ENCODE assay signal across 8 cellular contexts in genomic region chr2:164840458-164840929, GRCh38. TPM values are rescaled to one million over a fixed set of nuclear protein-coding genes. Genes with fewer than 3 reads are reported as not detected.
DNase-seq lines count a peak whose midpoint lies in the region; ATAC-seq and TF ChIP-seq lines count a peak whose summit lies in the region.

No MANE protein-coding gene starts in this region.

- H3K36me3 ChIP-seq in neural progenitor cell, result no peaks in the 10 kb centered on the region

- no peaks in the 10 kb centered on the region for H4K20me1 ChIP-seq in neural progenitor cell (ENCODE audit: low read depth)

- no peaks in the 10 kb centered on the region for H3K9me3 Mint-ChIP-seq in neural progenitor cell

- peaks cover 10% of the 10 kb centered on the region for H3F3A ChIP-seq in neural progenitor cell (ENCODE audit: low read depth)

- H3K79me2 ChIP-seq in neural progenitor cell (ENCODE audit: low read depth), result no peaks in the 10 kb centered on the region

- H3K4me1 ChIP-seq in foreskin keratinocyte, result peaks cover 25% of the 10 kb centered on the region
- H3K4me1 ChIP-seq in neural progenitor cell, result peaks cover 6% of the 10 kb centered on the region

- peak overlapping the region; percentile 98 for H2AFZ ChIP-seq in neural progenitor cell (replicated peaks)

- peak overlapping the region; percentile 99 for H3K4me2 ChIP-seq in neural progenitor cell

- H3K27ac Mint-ChIP-seq in neural progenitor cell, result peak overlapping the region; percentile 42

- H3K27me3 Mint-ChIP-seq in neural progenitor cell (ENCODE audit: insufficient read depth, low read depth), result peaks cover 9% of the 10 kb centered on the region

- peak overlapping the region; percentile 90 for H3K4me3 Mint-ChIP-seq in neural progenitor cell

- DNase-seq in AG10803 (ENCODE audit: low read depth) (no peak), HUDEP-2 (lab: John Stamatoyannopoulos, UW; ENCODE audit: unreplicated experiment in 76 of 76) (peak in 70 of 76 experiments; percentile 8 to 79 (median 53)), UCSD-AML1 (lab: John Stamatoyannopoulos, UW; ENCODE audit: unreplicated experiment) (peak; percentile 43), foreskin keratinocyte (peak in 1 of 2 donors; percentile 52), neural progenitor cell (ENCODE audit: low spot score) (peak; percentile 24), SIG-M5 (lab: John Stamatoyannopoulos, UW) (no peak), cerebellar cortex (ENCODE audit: low spot score) (no peak)

- TF ChIP-seq CTCF in AG10803 (conservative IDR thresholded peaks at IDR 0.05; ENCODE audit: low read length) (no peak), foreskin keratinocyte (conservative IDR thresholded peaks at IDR 0.05) (no peak), neural progenitor cell (IDR thresholded peaks at IDR 0.05) (no peak)

- ATAC-seq in foreskin keratinocyte, result peak; percentile 20
- no peak for ATAC-seq in GM18519 (IDR thresholded peaks at IDR 0.05; ENCODE audit: low FRiP score, unreplicated experiment)

- H3K4me3 ChIP-seq in AG10803 (ENCODE audit: low read length) (peak overlapping the region; percentile 78), neural progenitor cell (peak overlapping the region; percentile 91)

- no peaks in the 10 kb centered on the region for H3K9me3 ChIP-seq in neural progenitor cell (ENCODE audit: low read depth)

- no peaks in the 10 kb centered on the region for H3K36me3 Mint-ChIP-seq in neural progenitor cell

- H3K27me3 ChIP-seq in foreskin keratinocyte (no peaks in the 10 kb centered on the region), neural progenitor cell (peaks cover 40% of the 10 kb centered on the region)

- H3K27ac ChIP-seq in foreskin keratinocyte, result peak overlapping the region; percentile 76
- no peak overlapping the region for H3K27ac ChIP-seq in neural progenitor cell

- H3K9ac ChIP-seq in neural progenitor cell, result no peak overlapping the region

- H3K4me1 Mint-ChIP-seq in neural progenitor cell, result peaks cover 12% of the 10 kb centered on the region

RNA-seq across cellular contexts. Expression of gene COBLL1, which starts 1.1 kb away (rescaled TPM):
- total RNA-seq in foreskin keratinocyte, result 14.5 and 20.0 TPM in 2 replicates
- polyA plus RNA-seq in foreskin keratinocyte, result 2.8 and 4.3 TPM in 2 replicates
- total RNA-seq in neural progenitor cell (ENCODE audit: low replicate concordance), result 1.0 and 4.3 TPM in 2 replicates

Comparison
In these comparisons a context has a peak if more than half of its experiments do, and no peak if none do; other contexts are left out.
1. DNase-seq: peak in HUDEP-2 (70 of 76), UCSD-AML1 (single experiment) and neural progenitor cell (single experiment); none in AG10803 (single experiment), SIG-M5 (single experiment) and cerebellar cortex (single experiment).